Comparison of ENCODE assay signal across 24 cellular contexts in the genomic region with DNA sequence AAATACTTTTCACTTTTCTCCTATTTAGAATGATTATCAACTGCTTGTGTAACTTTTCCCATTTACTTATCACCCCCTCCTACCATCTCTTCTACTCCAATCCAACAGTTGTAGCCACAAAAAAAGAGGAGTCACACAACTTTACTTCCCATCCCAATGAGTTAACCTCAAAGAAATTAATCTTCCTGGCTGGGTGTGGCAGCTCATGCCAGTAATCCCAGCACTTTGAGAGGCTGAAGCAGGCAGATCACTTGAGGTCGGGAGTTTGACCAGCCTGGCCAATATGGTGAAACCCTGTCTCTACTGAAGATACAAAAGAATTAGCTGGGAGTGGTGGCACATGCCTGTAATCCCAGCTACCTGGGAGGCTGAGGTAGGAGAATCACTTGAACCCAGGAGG.
"Had no signal": no experiment of that assay in that cellular context is flagged by ENCODE, and none has a peak within 500 bp of the region (broad histone marks: within the 10 kb centered on the region; RNA-seq: fewer than 3 reads in every experiment).

No MANE protein-coding gene starts in this region.

- H3K4me3 Mint-ChIP-seq: activated naive CD4-positive, alpha-beta T cell treated with anti-CD3 and anti-CD28 coated beads, Interleukin-2, amount 10 ng/mL, durations not matched to agents 7 days and 5 days; activated T-cell treated with anti-CD3 and anti-CD28 coated beads, Interleukin-2, amount 50 U/mL, for 72 hours; mesothelial cell of epicardium; natural killer cell treated with Interleukin-12 subunit alpha and Interleukin-12 subunit beta and Interleukin-15 and Interleukin-18, amount 100 ng/mL, for 72 hours had no signal

- H3K27ac ChIP-seq: ascending aorta, brain microvascular endothelial cell, gastrocnemius medialis, left lung, neutrophil, pancreas, stomach, suprapubic skin, tibial nerve had no signal

- DNase-seq: activated CD8-positive, alpha-beta memory T cell treated with anti-CD3 and anti-CD28 coated beads, Interleukin-2, amount 50 U/mL, for 48 hours; activated effector memory CD4-positive, alpha-beta T cell treated with Interleukin-2 at 50 U/mL for 16 hours; activated naive CD4-positive, alpha-beta T cell treated with anti-CD3 and anti-CD28 coated beads, Interleukin-2, amount 10 ng/mL, durations not matched to agents 7 days and 5 days; activated T-cell treated with anti-CD3 and anti-CD28 coated beads, Interleukin-2, amount 50 U/mL, for 72 hours; brain microvascular endothelial cell; caudate nucleus; dermis blood vessel endothelial cell; effector CD8-positive, alpha-beta T cell; gastrocnemius medialis; hippocampal formation; kidney glomerular epithelial cell; left lung; pancreas; right cardiac atrium; stimulated activated CD4-positive, alpha-beta T cell treated with anti-CD3 and anti-CD28 coated beads, Interleukin-12 subunit alpha, Interleukin-12 subunit beta, amount 100 ng/mL, for 4 hours; stomach; SW 1271 had no signal

- H3K9me3 ChIP-seq: ascending aorta, gastrocnemius medialis, left lung, neutrophil, pancreas, stomach, suprapubic skin, tibial nerve had no signal

- H3K27ac Mint-ChIP-seq: activated naive CD4-positive, alpha-beta T cell treated with anti-CD3 and anti-CD28 coated beads, Interleukin-2, amount 10 ng/mL, durations not matched to agents 7 days and 5 days; activated T-cell treated with anti-CD3 and anti-CD28 coated beads, Interleukin-2, amount 50 U/mL, for 72 hours; mesothelial cell of epicardium; natural killer cell treated with Interleukin-12 subunit alpha and Interleukin-12 subunit beta and Interleukin-15 and Interleukin-18, amount 100 ng/mL, for 72 hours had no signal

- ATAC-seq: activated T-cell treated with anti-CD3 and anti-CD28 coated beads, Interleukin-2, amount 50 U/mL, for 72 hours; gastrocnemius medialis; left lung; natural killer cell treated with Interleukin-12 subunit alpha and Interleukin-12 subunit beta and Interleukin-15 and Interleukin-18, amount 100 ng/mL, for 72 hours; pancreas; right cardiac atrium had no signal

- H3K27me3 Mint-ChIP-seq: activated naive CD4-positive, alpha-beta T cell treated with anti-CD3 and anti-CD28 coated beads, Interleukin-2, amount 10 ng/mL, durations not matched to agents 7 days and 5 days; natural killer cell treated with Interleukin-12 subunit alpha and Interleukin-12 subunit beta and Interleukin-15 and Interleukin-18, amount 100 ng/mL, for 72 hours had no signal

- H3K27me3 ChIP-seq: ascending aorta, brain microvascular endothelial cell, gastrocnemius medialis, left lung, neutrophil, pancreas, stomach, suprapubic skin, tibial nerve had no signal

- H3K4me3 ChIP-seq: ascending aorta, gastrocnemius medialis, left lung, lung, pancreas, stomach, suprapubic skin, tibial nerve had no signal

- H3K4me1 Mint-ChIP-seq: activated naive CD4-positive, alpha-beta T cell treated with anti-CD3 and anti-CD28 coated beads, Interleukin-2, amount 10 ng/mL, durations not matched to agents 7 days and 5 days had no signal

- H3K4me1 ChIP-seq: ascending aorta, gastrocnemius medialis, left lung, pancreas, suprapubic skin, tibial nerve had no signal

- H3K9me3 Mint-ChIP-seq: activated naive CD4-positive, alpha-beta T cell treated with anti-CD3 and anti-CD28 coated beads, Interleukin-2, amount 10 ng/mL, durations not matched to agents 7 days and 5 days; activated T-cell treated with anti-CD3 and anti-CD28 coated beads, Interleukin-2, amount 50 U/mL, for 72 hours; mesothelial cell of epicardium; natural killer cell treated with Interleukin-12 subunit alpha and Interleukin-12 subunit beta and Interleukin-15 and Interleukin-18, amount 100 ng/mL, for 72 hours had no signal
